ENCODE assay signal across 8 cellular contexts in the genomic region with DNA sequence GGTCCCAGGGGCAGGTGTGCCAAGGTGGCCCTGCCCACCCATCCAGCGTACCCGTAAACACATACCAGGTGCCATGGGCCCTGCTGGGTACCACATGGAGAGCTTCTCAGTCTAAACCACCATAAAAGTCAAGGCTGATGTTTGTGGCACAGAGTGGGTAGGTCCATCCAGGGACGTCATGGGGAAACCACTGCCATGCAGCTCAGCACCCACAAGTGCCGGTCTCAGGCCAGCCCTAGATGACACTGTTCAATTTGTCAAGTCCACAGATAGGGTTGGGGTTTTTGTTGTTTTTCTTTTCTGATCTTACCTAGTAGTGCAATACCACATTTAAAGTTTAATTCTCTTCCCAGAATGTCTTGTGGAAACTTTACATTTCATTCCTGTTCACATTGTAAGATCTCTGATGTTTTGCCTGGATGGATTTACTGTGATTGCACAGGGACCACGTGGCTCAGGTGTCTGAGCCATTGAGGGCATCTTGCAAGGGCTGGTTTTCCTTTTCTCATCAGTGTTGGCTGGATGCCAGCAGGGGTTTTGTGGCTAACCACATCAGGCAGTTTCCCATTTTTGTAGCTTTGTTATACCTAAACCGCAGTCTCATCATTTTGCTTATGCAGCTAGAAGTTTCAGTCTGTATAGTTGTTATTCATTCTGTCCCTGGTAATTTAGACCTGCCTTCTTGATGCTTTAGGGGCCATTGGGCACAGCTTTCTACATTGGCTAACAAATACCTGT.
DNase-seq lines count a peak whose midpoint lies in the region; ATAC-seq and TF ChIP-seq lines count a peak whose summit lies in the region.

No MANE protein-coding gene starts in this region.

- POLR2A ChIA-PET in activated CD4-positive, alpha-beta memory T cell treated with anti-CD3 and anti-CD28 coated beads, Interleukin-2, amount 10 ng/mL, durations not matched to agents 7 days and 5 days (lab: Charles Lee) = interaction anchor here (0.8 to 1.5 kb wide), 7 partner anchors 11 to 405 kb away, joined by 3 to 6 read pairs (median 3); a partner anchor contains a TSS

- CTCF ChIA-PET in activated CD4-positive, alpha-beta memory T cell treated with anti-CD3 and anti-CD28 coated beads, Interleukin-2, amount 10 ng/mL, durations not matched to agents 7 days and 5 days (lab: Charles Lee) = interaction anchor here (0.6 to 1.5 kb wide), 5 partner anchors 8 to 435 kb away, joined by 3 to 5 read pairs (median 4); no protein-coding TSS in a partner anchor

- H3K27ac Mint-ChIP-seq in activated CD4-positive, alpha-beta memory T cell treated with anti-CD3 and anti-CD28 coated beads, Interleukin-2, amount 10 ng/mL, durations not matched to agents 7 days and 5 days = peak overlapping the region; percentile 23

- H3K4me3 ChIP-seq in fibroblast of pulmonary artery (replicated peaks; ENCODE audit: low read depth, low read length) = no peak overlapping the region

- H3K36me3 Mint-ChIP-seq in activated CD4-positive, alpha-beta memory T cell treated with anti-CD3 and anti-CD28 coated beads, Interleukin-2, amount 10 ng/mL, durations not matched to agents 7 days and 5 days (ENCODE audit: low read depth) = peaks cover 25% of the 10 kb centered on the region

- H3K27me3 Mint-ChIP-seq in activated CD4-positive, alpha-beta memory T cell treated with anti-CD3 and anti-CD28 coated beads, Interleukin-2, amount 10 ng/mL, durations not matched to agents 7 days and 5 days = peaks cover 32% of the 10 kb centered on the region

- H3K4me1 Mint-ChIP-seq in activated CD4-positive, alpha-beta memory T cell treated with anti-CD3 and anti-CD28 coated beads, Interleukin-2, amount 10 ng/mL, durations not matched to agents 7 days and 5 days = peaks cover 34% of the 10 kb centered on the region

- DNase-seq in NCI-H2227 (lab: John Stamatoyannopoulos, UW; ENCODE audit: unreplicated experiment) (peak; percentile 28), NCI-H2227 treated with DMSO at 0.1 percent for 48 hours (lab: John Stamatoyannopoulos, UW) (no peak), NCI-H2107 (lab: John Stamatoyannopoulos, UW) (peak; percentile 78), fibroblast of pulmonary artery (ENCODE audit: low read depth) (peak; percentile 16), NCI-H146 treated with DMSO at 0.1 percent for 48 hours (lab: John Stamatoyannopoulos, UW; ENCODE audit: unreplicated experiment) (no peak)
- DNase-seq in activated CD4-positive, alpha-beta memory T cell treated with anti-CD3 and anti-CD28 coated beads, Interleukin-2, amount 10 ng/mL, durations not matched to agents 7 days and 5 days = peak; percentile 93
- DNase-seq in stimulated activated CD8-positive, alpha-beta memory T cell treated with anti-CD3 and anti-CD28 coated beads, Interleukin-4, amount 100 ng/mL, for 24 hours (ENCODE audit: low read depth) = peak; percentile 84

- H3K9me3 Mint-ChIP-seq in activated CD4-positive, alpha-beta memory T cell treated with anti-CD3 and anti-CD28 coated beads, Interleukin-2, amount 10 ng/mL, durations not matched to agents 7 days and 5 days = no peaks in the 10 kb centered on the region

- no peak for TF ChIP-seq CTCF in fibroblast of pulmonary artery (IDR thresholded peaks at IDR 0.05; ENCODE audit: low read length, missing control alignments)

- no peak for ATAC-seq in HG03571 (IDR thresholded peaks at IDR 0.05; ENCODE audit: unreplicated experiment)

- peak overlapping the region; percentile 5 for H3K4me3 Mint-ChIP-seq in activated CD4-positive, alpha-beta memory T cell treated with anti-CD3 and anti-CD28 coated beads, Interleukin-2, amount 10 ng/mL, durations not matched to agents 7 days and 5 days

Comparison
In these comparisons a context has a peak if more than half of its experiments do, and no peak if none do; other contexts are left out.
1. DNase-seq: peak in NCI-H2227 (single experiment), NCI-H2107 (single experiment), activated CD4-positive, alpha-beta memory T cell treated with anti-CD3 and anti-CD28 coated beads, Interleukin-2, amount 10 ng/mL, durations not matched to agents 7 days and 5 days (single experiment), fibroblast of pulmonary artery (single experiment) and stimulated activated CD8-positive, alpha-beta memory T cell treated with anti-CD3 and anti-CD28 coated beads, Interleukin-4, amount 100 ng/mL, for 24 hours (single experiment); none in NCI-H2227 treated with DMSO at 0.1 percent for 48 hours (single experiment) and NCI-H146 treated with DMSO at 0.1 percent for 48 hours (single experiment).